16 cellular contexts compared by ENCODE assay signal in the genomic region with DNA sequence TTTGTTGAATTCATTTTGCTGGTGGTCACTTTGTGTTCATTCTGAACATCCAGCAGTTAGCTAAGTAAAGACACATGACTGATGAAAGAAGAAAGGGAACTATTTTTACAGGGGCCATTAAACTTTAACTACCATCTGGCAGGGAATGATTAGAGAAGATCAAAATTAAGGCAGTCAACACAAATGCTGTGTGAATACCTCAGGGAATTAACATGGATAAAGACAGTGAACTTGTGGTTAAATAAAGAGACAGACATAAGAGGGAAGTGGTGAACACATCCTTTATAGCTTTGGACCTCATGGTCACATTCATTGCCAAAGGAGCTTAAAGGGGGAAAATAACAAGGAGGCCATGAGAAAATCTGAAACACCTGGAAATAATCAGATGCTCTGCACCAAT. TPM values are rescaled to one million over a fixed set of nuclear protein-coding genes. Genes with fewer than 3 reads are reported as not detected.
DNase-seq lines count a peak whose midpoint lies in the region; ATAC-seq and TF ChIP-seq lines count a peak whose summit lies in the region.
"Had no signal": no experiment of that assay in that cellular context is flagged by ENCODE, and none has a peak within 500 bp of the region (broad histone marks: within the 10 kb centered on the region; RNA-seq: fewer than 3 reads in every experiment).

No MANE protein-coding gene starts in this region.

- H3K4me1 ChIP-seq in HEK293 (ENCODE audit: control insufficient read depth, insufficient read depth, low read length): peaks cover 17% of the 10 kb centered on the region
- H3K4me1 ChIP-seq in right cardiac atrium (ENCODE audit: control insufficient read depth, insufficient read depth, low read length): no peaks in the 10 kb centered on the region
- H3K4me1 ChIP-seq: Peyer's patch, thyroid gland had no signal

- CTCF ChIA-PET in HEK293 (lab: Yijun Ruan, JAX): interaction anchor here (0.6 to 2.0 kb wide), 6 partner anchors 17 to 854 kb away, joined by 3 to 10 read pairs (median 4); no protein-coding TSS in a partner anchor

- H3K4me3 ChIP-seq in HEK293 (ENCODE audit: low read depth, low read length): no peak overlapping the region
- no peak overlapping the region for H3K4me3 ChIP-seq in right cardiac atrium (ENCODE audit: low read length)
- H3K4me3 ChIP-seq: Peyer's patch, thyroid gland had no signal

- DNase-seq in EH (ENCODE audit: low read depth) (peak; percentile 55), NCI-H2029 (lab: John Stamatoyannopoulos, UW) (peak; percentile 37), mesothelial cell of epicardium (ENCODE audit: low spot score in 2 of 2, unreplicated experiment in 2 of 2) (no peak), right cardiac atrium (no peak), Kasumi-1 (lab: John Stamatoyannopoulos, UW) (no peak)
- no peak for DNase-seq in stimulated activated naive CD4-positive, alpha-beta T cell (lab: John Stamatoyannopoulos, UW)
- DNase-seq: activated CD4-positive, alpha-beta memory T cell treated with anti-CD3 and anti-CD28 coated beads for 36 hours; dermis blood vessel endothelial cell; mesendoderm; Peyer's patch; stimulated activated CD4-positive, alpha-beta T cell treated with anti-CD3 and anti-CD28 coated beads, Interleukin-15, amount 100 ng/mL, for 24 hours; T-helper 17 cell; thyroid gland had no signal

- peaks cover 8% of the 10 kb centered on the region for H3K9me3 Mint-ChIP-seq in mesothelial cell of epicardium

- TF ChIP-seq CTCF in HEK293 (tag by site-specific recombination; IDR thresholded peaks at IDR 0.05) (no peak), mesothelial cell of epicardium (IDR thresholded peaks at IDR 0.05; ENCODE audit: unreplicated experiment) (no peak)

- no peaks in the 10 kb centered on the region for H3K27me3 ChIP-seq in right cardiac atrium (ENCODE audit: control insufficient read depth, insufficient read depth)
- H3K27me3 ChIP-seq: Peyer's patch, thyroid gland had no signal

- no peak overlapping the region for H3K4me3 Mint-ChIP-seq in mesothelial cell of epicardium
- H3K4me3 Mint-ChIP-seq: activated CD4-positive, alpha-beta memory T cell treated with anti-CD3 and anti-CD28 coated beads for 36 hours; T-helper 17 cell had no signal

- H3K9me3 ChIP-seq in HEK293 (ENCODE audit: control insufficient read depth, insufficient read depth, low read depth, low read length) (no peaks in the 10 kb centered on the region), right cardiac atrium (ENCODE audit: control insufficient read depth, low read length) (no peaks in the 10 kb centered on the region)
- H3K9me3 ChIP-seq: thyroid gland had no signal

- intact Hi-C loops in right cardiac atrium (cut with DNase I): no loop called here

- POLR2A ChIA-PET in HEK293 (lab: Yijun Ruan, JAX): no interaction called here

- H3K36me3 Mint-ChIP-seq in mesothelial cell of epicardium: no peaks in the 10 kb centered on the region
- H3K36me3 Mint-ChIP-seq: activated CD4-positive, alpha-beta memory T cell treated with anti-CD3 and anti-CD28 coated beads for 36 hours had no signal

- no peak for ATAC-seq in right cardiac atrium
- no peak for ATAC-seq in GM19328 (IDR thresholded peaks at IDR 0.05; ENCODE audit: unreplicated experiment)
- ATAC-seq: T-helper 17 cell had no signal

- no peaks in the 10 kb centered on the region for H3K36me3 ChIP-seq in HEK293 (ENCODE audit: control insufficient read depth in 2 of 2, insufficient read depth in 1 of 2, low read length in 2 of 2)
- H3K36me3 ChIP-seq: Peyer's patch, thyroid gland had no signal

- no peaks in the 10 kb centered on the region for H3K4me1 Mint-ChIP-seq in mesothelial cell of epicardium
- H3K4me1 Mint-ChIP-seq: T-helper 17 cell had no signal

- peak overlapping the region; percentile 1 for H3K27ac Mint-ChIP-seq in mesothelial cell of epicardium
- H3K27ac Mint-ChIP-seq: activated CD4-positive, alpha-beta memory T cell treated with anti-CD3 and anti-CD28 coated beads for 36 hours; T-helper 17 cell had no signal

- H3K27ac ChIP-seq in HEK293 (ENCODE audit: extremely low read depth, low read depth, low read length) (peak overlapping the region; percentile 61; the same call in 1 of the 2 replicates), right cardiac atrium (ENCODE audit: low read length) (no peak overlapping the region)
- H3K27ac ChIP-seq: KMS-11, Peyer's patch, thyroid gland had no signal

- H3K27me3 Mint-ChIP-seq in mesothelial cell of epicardium (ENCODE audit: low read depth): peaks cover 9% of the 10 kb centered on the region

TF ChIP-seq in HEK293, 187 proteins besides CTCF, POLR2A, EP300 and RAD21 (continues in another document):
- no peak for TF ChIP-seq ZNF777 (tag by site-specific recombination; IDR thresholded peaks at IDR 0.05; ENCODE audit: borderline replicate concordance)
- TF ChIP-seq ZNF391 (tag by site-specific recombination; IDR thresholded peaks at IDR 0.05; ENCODE audit: borderline replicate concordance, low read depth): no peak
- TF ChIP-seq OSR2 (tag by site-specific recombination; IDR thresholded peaks at IDR 0.05): peak; percentile 89
- TF ChIP-seq TCF7L2 (IDR thresholded peaks at IDR 0.05; ENCODE audit: borderline replicate concordance, low read depth, low read length): no peak
- TF ChIP-seq, protein P1, sequence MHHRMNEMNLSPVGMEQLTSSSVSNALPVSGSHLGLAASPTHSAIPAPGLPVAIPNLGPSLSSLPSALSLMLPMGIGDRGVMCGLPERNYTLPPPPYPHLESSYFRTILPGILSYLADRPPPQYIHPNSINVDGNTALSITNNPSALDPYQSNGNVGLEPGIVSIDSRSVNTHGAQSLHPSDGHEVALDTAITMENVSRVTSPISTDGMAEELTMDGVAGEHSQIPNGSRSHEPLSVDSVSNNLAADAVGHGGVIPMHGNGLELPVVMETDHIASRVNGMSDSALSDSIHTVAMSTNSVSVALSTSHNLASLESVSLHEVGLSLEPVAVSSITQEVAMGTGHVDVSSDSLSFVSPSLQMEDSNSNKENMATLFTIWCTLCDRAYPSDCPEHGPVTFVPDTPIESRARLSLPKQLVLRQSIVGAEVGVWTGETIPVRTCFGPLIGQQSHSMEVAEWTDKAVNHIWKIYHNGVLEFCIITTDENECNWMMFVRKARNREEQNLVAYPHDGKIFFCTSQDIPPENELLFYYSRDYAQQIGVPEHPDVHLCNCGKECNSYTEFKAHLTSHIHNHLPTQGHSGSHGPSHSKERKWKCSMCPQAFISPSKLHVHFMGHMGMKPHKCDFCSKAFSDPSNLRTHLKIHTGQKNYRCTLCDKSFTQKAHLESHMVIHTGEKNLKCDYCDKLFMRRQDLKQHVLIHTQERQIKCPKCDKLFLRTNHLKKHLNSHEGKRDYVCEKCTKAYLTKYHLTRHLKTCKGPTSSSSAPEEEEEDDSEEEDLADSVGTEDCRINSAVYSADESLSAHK (tag by site-specific recombination; IDR thresholded peaks at IDR 0.05): peak; percentile 46; the same call in 1 of the 2 replicates
- no peak for TF ChIP-seq ZNF133 (tag by site-specific recombination; IDR thresholded peaks at IDR 0.05)
- TF ChIP-seq ZNF624 (tag by site-specific recombination; IDR thresholded peaks at IDR 0.05): no peak
- no peak for TF ChIP-seq ZNF677 (tag by site-specific recombination; IDR thresholded peaks at IDR 0.05)
- TF ChIP-seq ZNF521 (tag by site-specific recombination; IDR thresholded peaks at IDR 0.05): no peak
- TF ChIP-seq, protein P2, sequence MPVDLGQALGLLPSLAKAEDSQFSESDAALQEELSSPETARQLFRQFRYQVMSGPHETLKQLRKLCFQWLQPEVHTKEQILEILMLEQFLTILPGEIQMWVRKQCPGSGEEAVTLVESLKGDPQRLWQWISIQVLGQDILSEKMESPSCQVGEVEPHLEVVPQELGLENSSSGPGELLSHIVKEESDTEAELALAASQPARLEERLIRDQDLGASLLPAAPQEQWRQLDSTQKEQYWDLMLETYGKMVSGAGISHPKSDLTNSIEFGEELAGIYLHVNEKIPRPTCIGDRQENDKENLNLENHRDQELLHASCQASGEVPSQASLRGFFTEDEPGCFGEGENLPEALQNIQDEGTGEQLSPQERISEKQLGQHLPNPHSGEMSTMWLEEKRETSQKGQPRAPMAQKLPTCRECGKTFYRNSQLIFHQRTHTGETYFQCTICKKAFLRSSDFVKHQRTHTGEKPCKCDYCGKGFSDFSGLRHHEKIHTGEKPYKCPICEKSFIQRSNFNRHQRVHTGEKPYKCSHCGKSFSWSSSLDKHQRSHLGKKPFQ (tag by site-specific recombination; IDR thresholded peaks at IDR 0.05): peak; percentile 38; the same call in 1 of the 2 replicates
- no peak for TF ChIP-seq ZNF221 (tag by site-specific recombination; IDR thresholded peaks at IDR 0.05; ENCODE audit: borderline replicate concordance)
- TF ChIP-seq ZNF350 (tag by site-specific recombination; IDR thresholded peaks at IDR 0.05): no peak
- TF ChIP-seq ZNF140 (tag by site-specific recombination; IDR thresholded peaks at IDR 0.05): no peak
- TF ChIP-seq ZNF112 (tag by site-specific recombination; IDR thresholded peaks at IDR 0.05): no peak
- TF ChIP-seq HOXC10 (CRISPR knock-in tag; IDR thresholded peaks at IDR 0.05): no peak
- no peak for TF ChIP-seq KLF9 (tag by site-specific recombination; IDR thresholded peaks at IDR 0.05; ENCODE audit: low read depth)
- TF ChIP-seq, protein P3, sequence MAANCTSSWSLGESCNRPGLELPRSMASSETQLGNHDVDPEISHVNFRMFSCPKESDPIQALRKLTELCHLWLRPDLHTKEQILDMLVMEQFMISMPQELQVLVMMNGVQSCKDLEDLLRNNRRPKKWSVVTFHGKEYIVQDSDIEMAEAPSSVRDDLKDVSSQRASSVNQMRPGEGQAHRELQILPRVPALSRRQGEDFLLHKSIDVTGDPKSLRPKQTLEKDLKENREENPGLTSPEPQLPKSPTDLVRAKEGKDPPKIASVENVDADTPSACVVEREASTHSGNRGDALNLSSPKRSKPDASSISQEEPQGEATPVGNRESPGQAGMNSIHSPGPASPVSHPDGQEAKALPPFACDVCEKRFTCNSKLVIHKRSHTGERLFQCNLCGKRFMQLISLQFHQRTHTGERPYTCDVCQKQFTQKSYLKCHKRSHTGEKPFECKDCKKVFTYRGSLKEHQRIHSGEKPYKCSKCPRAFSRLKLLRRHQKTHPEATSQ (tag by site-specific recombination; IDR thresholded peaks at IDR 0.05): no peak
- TF ChIP-seq, protein P4, sequence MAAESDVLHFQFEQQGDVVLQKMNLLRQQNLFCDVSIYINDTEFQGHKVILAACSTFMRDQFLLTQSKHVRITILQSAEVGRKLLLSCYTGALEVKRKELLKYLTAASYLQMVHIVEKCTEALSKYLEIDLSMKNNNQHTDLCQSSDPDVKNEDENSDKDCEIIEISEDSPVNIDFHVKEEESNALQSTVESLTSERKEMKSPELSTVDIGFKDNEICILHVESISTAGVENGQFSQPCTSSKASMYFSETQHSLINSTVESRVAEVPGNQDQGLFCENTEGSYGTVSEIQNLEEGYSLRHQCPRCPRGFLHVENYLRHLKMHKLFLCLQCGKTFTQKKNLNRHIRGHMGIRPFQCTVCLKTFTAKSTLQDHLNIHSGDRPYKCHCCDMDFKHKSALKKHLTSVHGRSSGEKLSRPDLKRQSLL (tag by site-specific recombination; IDR thresholded peaks at IDR 0.05): no peak

RNA-seq across cellular contexts. Expression of a gene that starts 52.6 kb away (rescaled TPM):
- 171 to 172 TPM (median 172 TPM) in 3 replicates for total RNA-seq in mesothelial cell of epicardium
- 100 to 1,000 TPM; 737 to 882 (median 842) TPM for total RNA-seq in right cardiac atrium
- 1,357 TPM for polyA plus RNA-seq in right cardiac atrium

Comparison
In these comparisons a context has a peak if more than half of its experiments do, and no peak if none do; other contexts are left out.
1. DNase-seq: peak in EH (single experiment) and NCI-H2029 (single experiment); none in mesothelial cell of epicardium (0 of 2), right cardiac atrium (0 of 3), stimulated activated naive CD4-positive, alpha-beta T cell (0 of 6) and Kasumi-1 (0 of 2).